ENCODE assay signal across 28 cellular contexts in the genomic region with DNA sequence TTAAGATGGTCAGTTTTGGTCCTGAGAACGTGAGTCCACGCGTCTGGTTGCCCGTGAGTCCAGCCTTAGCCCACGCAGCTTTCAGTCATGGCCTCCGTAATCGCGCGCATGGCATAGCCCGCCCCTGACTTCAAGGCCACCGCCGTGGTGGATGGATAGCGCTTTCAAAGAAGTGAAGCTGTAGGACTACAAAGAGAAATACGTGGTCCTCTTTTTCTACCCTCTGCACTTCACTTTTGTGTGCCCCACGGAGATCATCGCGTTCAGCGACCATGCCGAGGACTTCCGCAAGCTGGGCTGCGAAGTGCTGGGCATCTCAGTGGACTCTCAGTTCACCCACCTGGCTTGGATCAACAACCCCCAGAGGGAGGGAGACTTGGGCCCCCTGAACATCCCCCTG.
"Had no signal": no experiment of that assay in that cellular context is flagged by ENCODE, and none has a peak within 500 bp of the region (broad histone marks: within the 10 kb centered on the region; RNA-seq: fewer than 3 reads in every experiment).

No MANE protein-coding gene starts in this region.

- DNase-seq: naive thymus-derived CD8-positive, alpha-beta T cell; nephron progenitor cell; occipital lobe; ovary; psoas muscle; right lobe of liver; sigmoid colon; small intestine; stimulated activated CD4-positive, alpha-beta T cell treated with anti-CD3 and anti-CD28 coated beads, Interleukin-15, amount 100 ng/mL, for 24 hours; stimulated activated CD4-positive, alpha-beta T cell treated with anti-CD3 and anti-CD28 coated beads, Interleukin-2, amount 100 ng/mL, for 24 hours; stimulated activated CD4-positive, alpha-beta T cell treated with anti-CD3 and anti-CD28 coated beads, Interleukin-2, amount 100 ng/mL, for 48 hours; stimulated activated CD4-positive, alpha-beta T cell treated with anti-CD3 and anti-CD28 coated beads, Interleukin-4, amount 100 ng/mL, for 24 hours; stimulated activated naive B cell treated with anti-CD40 and anti-IgM and Interleukin-4, amounts not matched to agents 10 μg/mL and 1 μg/mL and 100 μg/mL, for 72 hours; stimulated activated naive CD4-positive, alpha-beta T cell treated with Interleukin-2 at 50 U/mL for 16 hours; stomach; thyroid gland; upper lobe of right lung; uterus had no signal

- H3K36me3 ChIP-seq: ovary, right lobe of liver, sigmoid colon, stomach, thoracic aorta, thyroid gland, tibial nerve, upper lobe of right lung, uterus had no signal

- H2AFZ ChIP-seq: parathyroid adenoma had no signal

- H3K27me3 ChIP-seq: ovary, right lobe of liver, sigmoid colon, stomach, thyroid gland, tibial nerve, upper lobe of right lung, uterus had no signal

- H3K36me3 Mint-ChIP-seq: naive thymus-derived CD8-positive, alpha-beta T cell; stimulated activated effector memory CD8-positive, alpha-beta T cell treated with anti-CD3 and anti-CD28 coated beads, Interleukin-12 subunit alpha, Interleukin-12 subunit beta, amount 100 ng/mL, for 72 hours; stimulated activated naive B cell treated with anti-CD40 and anti-IgM and Interleukin-4, amounts not matched to agents 10 μg/mL and 1 μg/mL and 100 μg/mL, for 72 hours; type B pancreatic cell had no signal

- H3K27ac Mint-ChIP-seq: naive thymus-derived CD8-positive, alpha-beta T cell; natural killer cell treated with Interleukin-12 subunit alpha and Interleukin-12 subunit beta and Interleukin-15 and Interleukin-18, amount 100 ng/mL, for 72 hours; nephron progenitor cell; progenitor cell of endocrine pancreas; stimulated activated effector memory CD8-positive, alpha-beta T cell treated with anti-CD3 and anti-CD28 coated beads, Interleukin-12 subunit alpha, Interleukin-12 subunit beta, amount 100 ng/mL, for 72 hours; stimulated activated naive B cell treated with anti-CD40 and anti-IgM and Interleukin-4, amounts not matched to agents 10 μg/mL and 1 μg/mL and 100 μg/mL, for 72 hours; stimulated activated naive CD8-positive, alpha-beta T cell treated with anti-CD3 and anti-CD28 coated beads, Interleukin-15, Interleukin-2, amounts not matched to agents 100 ng/mL and 50 ng/mL, for 24 hours; type B pancreatic cell had no signal

- H3K4me3 ChIP-seq: ovary, psoas muscle, right lobe of liver, sigmoid colon, stomach, thoracic aorta, thyroid gland, tibial nerve, upper lobe of right lung, uterus had no signal

- H3K9me3 Mint-ChIP-seq: type B pancreatic cell had no signal

- H3K27ac ChIP-seq: ovary, parathyroid adenoma, psoas muscle, right lobe of liver, sigmoid colon, stomach, thoracic aorta, thyroid gland, tibial nerve, upper lobe of right lung, uterus had no signal

- H3K27me3 Mint-ChIP-seq: natural killer cell treated with Interleukin-12 subunit alpha and Interleukin-12 subunit beta and Interleukin-15 and Interleukin-18, amount 100 ng/mL, for 72 hours; progenitor cell of endocrine pancreas had no signal

- H3K9ac ChIP-seq: parathyroid adenoma had no signal

- H3K9me3 ChIP-seq: ovary, psoas muscle, right lobe of liver, thyroid gland, upper lobe of right lung, uterus had no signal

- H3K4me1 ChIP-seq: parathyroid adenoma, psoas muscle, right lobe of liver, sigmoid colon, stomach, thyroid gland, tibial nerve, upper lobe of right lung, uterus had no signal

- H3K4me1 Mint-ChIP-seq: naive thymus-derived CD8-positive, alpha-beta T cell; nephron progenitor cell; neural crest cell; stimulated activated effector memory CD8-positive, alpha-beta T cell treated with anti-CD3 and anti-CD28 coated beads, Interleukin-12 subunit alpha, Interleukin-12 subunit beta, amount 100 ng/mL, for 72 hours; stimulated activated naive B cell treated with anti-CD40 and anti-IgM and Interleukin-4, amounts not matched to agents 10 μg/mL and 1 μg/mL and 100 μg/mL, for 72 hours had no signal

- H3K4me3 Mint-ChIP-seq: naive thymus-derived CD8-positive, alpha-beta T cell; natural killer cell treated with Interleukin-12 subunit alpha and Interleukin-12 subunit beta and Interleukin-15 and Interleukin-18, amount 100 ng/mL, for 72 hours; nephron progenitor cell; neural crest cell; stimulated activated effector memory CD8-positive, alpha-beta T cell treated with anti-CD3 and anti-CD28 coated beads, Interleukin-12 subunit alpha, Interleukin-12 subunit beta, amount 100 ng/mL, for 72 hours; stimulated activated naive B cell treated with anti-CD40 and anti-IgM and Interleukin-4, amounts not matched to agents 10 μg/mL and 1 μg/mL and 100 μg/mL, for 72 hours; stimulated activated naive CD8-positive, alpha-beta T cell treated with anti-CD3 and anti-CD28 coated beads, Interleukin-15, Interleukin-2, amounts not matched to agents 100 ng/mL and 50 ng/mL, for 24 hours; type B pancreatic cell had no signal

- FAIRE-seq: small intestine had no signal

- H3K79me2 ChIP-seq: parathyroid adenoma had no signal

- ATAC-seq: naive thymus-derived CD8-positive, alpha-beta T cell; psoas muscle; right cardiac atrium; right lobe of liver; stimulated activated effector memory CD8-positive, alpha-beta T cell treated with anti-CD3 and anti-CD28 coated beads, Interleukin-12 subunit alpha, Interleukin-12 subunit beta, amount 100 ng/mL, for 72 hours; stimulated activated naive B cell treated with anti-CD40 and anti-IgM and Interleukin-4, amounts not matched to agents 10 μg/mL and 1 μg/mL and 100 μg/mL, for 72 hours; upper lobe of right lung had no signal
